In genomic region chr2:64922482-64923384, GRCh38 we compare ENCODE assay signal across 1 cellular context.
TF ChIP-seq lines count a peak whose summit lies in the region.

No MANE protein-coding gene starts in this region.

TF ChIP-seq in HepG2, 621 proteins besides CTCF, POLR2A, EP300 and RAD21 (continued from another document and continues in another):
- TF ChIP-seq REPIN1 (CRISPR knock-in tag; IDR thresholded peaks at IDR 0.05; ENCODE audit: borderline replicate concordance, low read depth) (peak; percentile 100), JUND (CRISPR knock-in tag; IDR thresholded peaks at IDR 0.05) (0 out of 2 replicates have a peak, but pooled peaks have one; percentile 54), PLRG1 (conservative IDR thresholded peaks at IDR 0.05) (no peak), HDAC2 (CRISPR knock-in tag; IDR thresholded peaks at IDR 0.05) (peak; percentile 58; the same call in 1 of the 2 replicates), ZBTB10 (CRISPR knock-in tag; IDR thresholded peaks at IDR 0.05; ENCODE audit: borderline replicate concordance) (no peak), ZBTB44 (CRISPR knock-in tag; IDR thresholded peaks at IDR 0.05) (no peak), FOXK1 (CRISPR knock-in tag; IDR thresholded peaks at IDR 0.05; ENCODE audit: borderline replicate concordance, low read depth) (peak; percentile 55), SPEN (CRISPR knock-in tag; IDR thresholded peaks at IDR 0.05; ENCODE audit: low read depth) (no peak; the same call in none of the 2 replicates), ERF (CRISPR knock-in tag; IDR thresholded peaks at IDR 0.05) (no peak), SRSF4 (IDR thresholded peaks at IDR 0.05; ENCODE audit: low read depth, low read length, poor library complexity, severe bottlenecking) (no peak), ZGPAT (CRISPR knock-in tag; IDR thresholded peaks at IDR 0.05) (peak; percentile 79), ZNF552 (CRISPR knock-in tag; IDR thresholded peaks at IDR 0.05; ENCODE audit: borderline replicate concordance) (no peak), KDM5A (IDR thresholded peaks at IDR 0.05; ENCODE audit: borderline replicate concordance, low read length) (no peak), ARID3A (IDR thresholded peaks at IDR 0.05; ENCODE audit: low read depth, low read length) (peak; percentile 78; the same call in 1 of the 2 replicates), ZNF407 (CRISPR knock-in tag; IDR thresholded peaks at IDR 0.05; ENCODE audit: not compliant biosample characterization) (no peak), ZBTB14 (CRISPR knock-in tag; IDR thresholded peaks at IDR 0.05) (no peak), IKZF5 (CRISPR knock-in tag; IDR thresholded peaks at IDR 0.05) (no peak; the same call in 1 of the 2 replicates), ZNF282 (IDR thresholded peaks at IDR 0.05; ENCODE audit: partially characterized antibody) (no peak), HMG20B (CRISPR knock-in tag; conservative IDR thresholded peaks at IDR 0.05) (0 out of 2 replicates have a peak, but pooled peaks have one; percentile 30), ZNF317 (CRISPR knock-in tag; IDR thresholded peaks at IDR 0.05) (peak; percentile 82; the same call in 1 of the 2 replicates), CBX2 (IDR thresholded peaks at IDR 0.05; ENCODE audit: low read depth, low read length) (no peak), CBX2 (CRISPR knock-in tag; IDR thresholded peaks at IDR 0.05; ENCODE audit: low read depth) (no peak), NCOA5 (CRISPR knock-in tag; IDR thresholded peaks at IDR 0.05) (no peak), ZFP36 (IDR thresholded peaks at IDR 0.05; ENCODE audit: borderline replicate concordance, low read depth, low read length, partially characterized antibody) (no peak), ZNF274 (CRISPR knock-in tag; IDR thresholded peaks at IDR 0.05) (no peak), NFKB2 (CRISPR knock-in tag; IDR thresholded peaks at IDR 0.05; ENCODE audit: borderline replicate concordance) (peak; percentile 5; the same call in 1 of the 2 replicates), KDM6A (CRISPR knock-in tag; IDR thresholded peaks at IDR 0.05; ENCODE audit: low read depth) (no peak; the same call in 1 of the 2 replicates), NFRKB (IDR thresholded peaks at IDR 0.05) (no peak), ZSCAN30 (CRISPR knock-in tag; IDR thresholded peaks at IDR 0.05) (peak; percentile 57; the same call in 1 of the 2 replicates), NFE2 (CRISPR knock-in tag; IDR thresholded peaks at IDR 0.05) (no peak), HNRNPLL (IDR thresholded peaks at IDR 0.05; ENCODE audit: low read depth, low read length, poor library complexity, severe bottlenecking) (no peak), ZNF674 (CRISPR knock-in tag; IDR thresholded peaks at IDR 0.05; ENCODE audit: low read depth) (no peak), FOXJ3 (CRISPR knock-in tag; IDR thresholded peaks at IDR 0.05; ENCODE audit: borderline replicate concordance) (peak; percentile 68; the same call in 1 of the 2 replicates), CREB3 (CRISPR knock-in tag; IDR thresholded peaks at IDR 0.05) (no peak), FIP1L1 (IDR thresholded peaks at IDR 0.05; ENCODE audit: borderline replicate concordance, insufficient read depth, low read depth, low read length) (no peak), ZNF782 (CRISPR knock-in tag; IDR thresholded peaks at IDR 0.05; ENCODE audit: borderline replicate concordance) (peak; percentile 58; the same call in 1 of the 2 replicates), ZNF567 (CRISPR knock-in tag; IDR thresholded peaks at IDR 0.05; ENCODE audit: borderline replicate concordance) (no peak), ZNF549 (CRISPR knock-in tag; IDR thresholded peaks at IDR 0.05) (no peak)
